8 cellular contexts compared by ENCODE assay signal in the genomic region with DNA sequence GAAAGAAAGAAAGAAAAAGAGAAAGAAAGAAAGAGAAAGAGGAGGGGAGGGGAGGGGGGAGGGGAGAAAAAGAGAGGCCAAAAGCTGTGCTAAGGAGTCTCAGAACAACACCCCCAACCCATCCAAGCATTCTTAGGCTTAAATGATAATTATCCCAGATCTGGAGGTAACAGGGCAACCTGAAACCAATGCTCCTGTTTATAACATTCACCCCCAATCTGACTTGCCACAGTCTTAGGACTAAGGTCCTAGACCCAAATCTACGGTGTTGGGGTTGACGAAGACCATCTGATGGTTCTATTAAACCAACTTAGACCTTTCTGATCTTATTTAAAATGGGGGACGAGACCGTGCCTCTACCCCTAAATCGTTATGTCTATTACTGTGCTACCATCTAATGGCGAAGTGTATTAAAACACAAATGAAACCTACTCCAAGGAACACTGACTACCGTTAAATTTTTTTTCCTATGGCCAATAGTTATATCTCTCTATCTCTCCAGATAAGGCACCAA.
DNase-seq lines count a peak whose midpoint lies in the region; ATAC-seq, FAIRE-seq and TF ChIP-seq lines count a peak whose summit lies in the region.

No MANE protein-coding gene starts in this region.

- intact Hi-C loops in heart right ventricle (cut with DNase I) (loop anchor here (2.0 to 10.0 kb wide), 16 partner anchors 80 to 803 kb away; partner anchors contain the start of gene CDC42BPA (in 6 of the 10)), sciatic nerve (cut with DNase I) (loop anchor here (10.0 kb wide), 1 partner anchor 803 kb away; no protein-coding TSS in a partner anchor)

- no peaks in the 10 kb centered on the region for H3K79me2 ChIP-seq in DOHH2 (ENCODE audit: control insufficient read depth, low read length)

- WGBS in heart right ventricle, 2 donors, result 5 to 9% methylated on average over 7 of the region's 7 CpGs

- H3K36me3 ChIP-seq in DOHH2 (ENCODE audit: control insufficient read depth, low read length) (no peaks in the 10 kb centered on the region), heart right ventricle (no peaks in the 10 kb centered on the region)

- TF ChIP-seq CTCF in DOHH2 (IDR thresholded peaks at IDR 0.05; ENCODE audit: low read depth, low read length, poor library complexity, severe bottlenecking) (peak; percentile 16), heart right ventricle (IDR thresholded peaks at IDR 0.05) (peak in 8 of 9 donors; percentile 28 to 79 (median 56))

- no peaks in the 10 kb centered on the region for H3F3A ChIP-seq in DOHH2 (ENCODE audit: control insufficient read depth, insufficient read depth)

- no peaks in the 10 kb centered on the region for H3K9me2 ChIP-seq in DOHH2 (replicated peaks; ENCODE audit: control insufficient read depth, low read length)

- no peaks in the 10 kb centered on the region for H3K4me1 ChIP-seq in DOHH2 (ENCODE audit: control insufficient read depth, low read length)
- H3K4me1 ChIP-seq in heart right ventricle, result peaks cover 8 to 88% (median 37%) of the 10 kb centered on the region in 9 donors

- H3K27me3 ChIP-seq in DOHH2 (ENCODE audit: control insufficient read depth, low read length), result peaks cover 10% of the 10 kb centered on the region
- H3K27me3 ChIP-seq in heart right ventricle, result no peaks in the 10 kb centered on the region

- DNase-seq in MV-4-11 (lab: John Stamatoyannopoulos, UW) (peak; percentile 17), heart right ventricle (no peak), sciatic nerve (ENCODE audit: low spot score) (no peak), AML-193 (lab: John Stamatoyannopoulos, UW) (no peak)
- no peak for DNase-seq in activated CD4-positive, alpha-beta T cell treated with anti-CD3 and anti-CD28 coated beads, Interleukin-2, amount 50 U/mL, for 4 hours

- FAIRE-seq in TTC549 (lab: Jason Lieb, UNC), result peak; percentile 97

- H3K27ac ChIP-seq in DOHH2 (ENCODE audit: low read depth, low read length) (no peak overlapping the region), heart right ventricle (peak overlapping the region in 5 of 10 donors; percentile 30 to 68 (median 56))

- no peak overlapping the region for H3K4me3 ChIP-seq in DOHH2 (ENCODE audit: low read length)
- peak overlapping the region in 9 of 10 donors; percentile 12 to 54 (median 44) for H3K4me3 ChIP-seq in heart right ventricle

- no peaks in the 10 kb centered on the region for H3K9me3 ChIP-seq in DOHH2 (ENCODE audit: control insufficient read depth, insufficient read depth, low read length)
- no peaks in the 10 kb centered on the region for H3K9me3 ChIP-seq in heart right ventricle

- peak; percentile 53 to 78 (median 69) for ATAC-seq in heart right ventricle
- peak; percentile 85 for ATAC-seq in sciatic nerve
- no peak for ATAC-seq in HG02798 (IDR thresholded peaks at IDR 0.05; ENCODE audit: poor library complexity, unreplicated experiment)

- no peak overlapping the region for H3K4me2 ChIP-seq in DOHH2 (ENCODE audit: low read length)

- H4K20me1 ChIP-seq in DOHH2 (ENCODE audit: control insufficient read depth, insufficient read depth, low read depth, low read length), result no peaks in the 10 kb centered on the region
